Comparison of ENCODE assay signal across 10 cellular contexts in the genomic region with DNA sequence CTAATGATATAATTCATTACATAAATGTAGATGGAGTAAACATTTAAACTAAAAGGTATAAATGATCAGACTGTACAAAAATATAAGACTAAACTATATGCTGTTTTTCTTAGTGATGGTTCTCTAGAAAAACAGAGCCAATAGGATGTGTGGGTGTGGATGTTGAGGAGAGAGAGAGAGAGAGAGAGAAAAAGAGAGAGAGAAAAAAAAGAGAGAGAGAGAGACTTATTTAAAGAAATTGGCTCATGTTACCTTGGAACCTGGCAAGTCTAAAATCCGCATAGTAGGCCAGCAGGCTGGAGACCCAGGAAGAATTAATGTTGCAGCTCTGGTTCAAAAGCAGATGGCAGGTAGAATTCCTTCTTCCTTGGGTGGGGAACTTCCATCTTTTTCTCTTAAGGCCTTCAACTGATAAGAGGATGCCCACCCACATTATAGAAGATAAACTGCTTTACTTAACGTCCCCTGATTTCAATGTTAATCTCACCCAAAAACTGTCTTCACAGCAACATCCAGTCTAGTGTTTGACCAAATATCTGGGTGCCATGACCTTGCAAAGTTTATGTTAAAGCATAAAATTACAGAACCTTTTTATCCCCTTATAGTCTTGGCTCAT.
"Had no signal": no experiment of that assay in that cellular context is flagged by ENCODE, and none has a peak within 500 bp of the region (broad histone marks: within the 10 kb centered on the region; RNA-seq: fewer than 3 reads in every experiment).

No MANE protein-coding gene starts in this region.

- H3K4me3 Mint-ChIP-seq: GM23338, H9, HFFc6, IgD-negative memory B cell had no signal

- H3K36me3 Mint-ChIP-seq: IgD-negative memory B cell had no signal

- FAIRE-seq: H1, H54, HepG2 had no signal

- ATAC-seq: GM23338, HepG2 had no signal

- H3K27ac Mint-ChIP-seq: GM23338, H9, HFFc6, IgD-negative memory B cell had no signal

- H3K4me2 ChIP-seq: GM23338 had no signal

- H2AFZ ChIP-seq: GM23338 had no signal

- H3K27me3 Mint-ChIP-seq: IgD-negative memory B cell had no signal

- DNase-seq: H9, HCEC 1CT, HFFc6, KG1 had no signal

- H3K4me1 Mint-ChIP-seq: GM23338, IgD-negative memory B cell had no signal

- H3K27ac ChIP-seq: HL-60 had no signal

- H3K4me3 ChIP-seq: GM23338 had no signal

- H3K9me3 Mint-ChIP-seq: HFFc6 had no signal
